Comparison of ENCODE assay signal across 10 cellular contexts in the genomic region with DNA sequence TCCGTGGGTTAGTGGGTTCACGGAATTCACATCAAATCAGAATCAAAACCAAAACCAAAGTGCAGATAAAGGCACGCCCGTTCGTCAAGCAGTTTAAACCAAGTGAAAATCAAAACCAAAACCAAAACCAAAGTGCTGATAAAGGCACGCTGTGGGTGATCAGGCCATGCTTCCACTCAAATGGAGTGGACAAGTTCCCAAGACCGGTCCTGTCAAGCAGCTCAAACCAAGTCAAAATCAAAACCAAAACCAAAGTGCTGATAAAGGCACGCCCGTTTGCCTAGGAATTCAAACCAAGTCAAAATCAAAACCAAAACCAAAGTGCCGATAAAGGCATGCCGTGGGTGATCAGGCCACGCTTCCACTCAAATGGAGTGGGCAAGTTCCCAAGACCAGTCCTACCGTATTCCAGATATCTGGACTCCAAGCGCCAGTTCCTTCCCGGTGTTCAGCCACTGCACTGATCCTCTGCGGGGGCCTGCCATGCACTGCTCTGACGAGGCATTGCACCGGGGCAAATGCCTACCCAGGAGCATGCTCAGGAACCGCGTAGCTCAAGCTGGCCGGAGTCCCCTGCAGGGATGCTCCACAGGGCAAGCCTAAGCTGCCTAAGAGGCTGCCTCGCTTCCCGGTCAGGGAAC. TPM values are rescaled to one million over a fixed set of nuclear protein-coding genes. Genes with fewer than 3 reads are reported as not detected.
DNase-seq lines count a peak whose midpoint lies in the region; ATAC-seq, FAIRE-seq and TF ChIP-seq lines count a peak whose summit lies in the region.
"Not testable (repeated sequence)": the region's sequence is repeated elsewhere in the genome, so short reads cannot be mapped to it uniquely, and the experiment has no call there.
"Had no signal": no experiment of that assay in that cellular context is flagged by ENCODE, and none has a peak within 500 bp of the region (broad histone marks: within the 10 kb centered on the region; RNA-seq: fewer than 3 reads in every experiment).

No MANE protein-coding gene starts in this region.

- H3K27ac ChIP-seq in PC-3 (ENCODE audit: low read length), result not testable (repeated sequence)
- H3K27ac ChIP-seq in body of pancreas, result peak overlapping the region; percentile 1 to 74 (median 36)
- peak overlapping the region; percentile 21 to 39 for H3K27ac ChIP-seq in right atrium auricular region
- H3K27ac ChIP-seq in pancreas, result peak overlapping the region in 1 of 4 donors; percentile 67

- peak overlapping the region; percentile 88 for H3K4me2 ChIP-seq in PC-3 (ENCODE audit: low read length)

- not testable (repeated sequence) for TF ChIP-seq CTCF in AG10803 (conservative IDR thresholded peaks at IDR 0.05; ENCODE audit: low read length); PC-3 (conservative IDR thresholded peaks at IDR 0.05; ENCODE audit: low read depth, low read length); body of pancreas (IDR thresholded peaks at IDR 0.05); right atrium auricular region (IDR thresholded peaks at IDR 0.05); pancreas (IDR thresholded peaks at IDR 0.05)

- peak overlapping the region; percentile 87 for H2AFZ ChIP-seq in PC-3 (ENCODE audit: low read length)

- 29 to 51% methylated on average over 18 to 23 of the region's 23 CpGs for WGBS in body of pancreas, 2 donors
- WGBS in pancreas, 2 donors, result 37 to 73% methylated on average over 23 of the region's 23 CpGs

- CTCF ChIA-PET in PC-3 (lab: Charles Lee); activated CD4-positive, alpha-beta memory T cell treated with anti-CD3 and anti-CD28 coated beads, Interleukin-2, amount 10 ng/mL, durations not matched to agents 7 days and 5 days (lab: Charles Lee): not testable (repeated sequence)

- not testable (repeated sequence) for H3K9me2 ChIP-seq in PC-3 (replicated peaks; ENCODE audit: low read length)

- H3K27me3 Mint-ChIP-seq in activated CD4-positive, alpha-beta memory T cell treated with anti-CD3 and anti-CD28 coated beads, Interleukin-2, amount 10 ng/mL, durations not matched to agents 7 days and 5 days, result not testable (repeated sequence)

- H3K36me3 ChIP-seq in PC-3 (ENCODE audit: low read depth, low read length); body of pancreas (replicated peaks in 1 of 2; ENCODE audit: insufficient read depth in 1 of 2, low read depth in 2 of 2); right atrium auricular region; pancreas: not testable (repeated sequence)

- H3K9ac ChIP-seq in PC-3 (ENCODE audit: low read length), result 0 out of 2 replicates have a peak overlapping the region, but pooled peaks have one; percentile 35

- not testable (repeated sequence) for H3K9me3 Mint-ChIP-seq in activated CD4-positive, alpha-beta memory T cell treated with anti-CD3 and anti-CD28 coated beads, Interleukin-2, amount 10 ng/mL, durations not matched to agents 7 days and 5 days

- intact Hi-C loops in PC-3 (cut with micrococcal nuclease); body of pancreas (cut with DNase I); pancreas (cut with DNase I): not testable (repeated sequence)

- not testable (repeated sequence) for H3K9me3 ChIP-seq in PC-3 (ENCODE audit: low read length); body of pancreas; right atrium auricular region; pancreas

- H3K79me2 ChIP-seq in PC-3 (ENCODE audit: low read length), result not testable (repeated sequence)

- H3K27ac Mint-ChIP-seq in activated CD4-positive, alpha-beta memory T cell treated with anti-CD3 and anti-CD28 coated beads, Interleukin-2, amount 10 ng/mL, durations not matched to agents 7 days and 5 days, result peak overlapping the region; percentile 97

- H3K27me3 ChIP-seq in PC-3 (ENCODE audit: low read length); body of pancreas; right atrium auricular region; pancreas: not testable (repeated sequence)

- not testable (repeated sequence) for H3K4me1 ChIP-seq in PC-3 (ENCODE audit: insufficient read depth, low read length); right atrium auricular region; pancreas
- H3K4me1 ChIP-seq in body of pancreas, result peaks cover 12% of the 10 kb centered on the region

- POLR2A ChIA-PET in PC-3 (lab: Charles Lee; ENCODE audit: unreplicated experiment), result not testable (repeated sequence)
- POLR2A ChIA-PET in activated CD4-positive, alpha-beta memory T cell treated with anti-CD3 and anti-CD28 coated beads, Interleukin-2, amount 10 ng/mL, durations not matched to agents 7 days and 5 days (lab: Charles Lee), result interaction anchor here (1.1 kb wide), 2 partner anchors 9 to 144 kb away, joined by 4 to 5 read pairs; no protein-coding TSS in a partner anchor

- H3K4me3 ChIP-seq in AG10803 (ENCODE audit: low read length) (peak overlapping the region; percentile 54), PC-3 (ENCODE audit: low read length) (peak overlapping the region; percentile 68), right atrium auricular region (peak overlapping the region; percentile 31 to 51), pancreas (peak overlapping the region in 2 of 4 donors; percentile 27 to 42)
- H3K4me3 ChIP-seq in body of pancreas, result not testable (repeated sequence)

- not testable (repeated sequence) for BruUV-seq in PC-3 (replicated peaks; lab: Mats Ljungman, UMichigan)

- peaks cover 43% of the 10 kb centered on the region for H3K4me1 Mint-ChIP-seq in activated CD4-positive, alpha-beta memory T cell treated with anti-CD3 and anti-CD28 coated beads, Interleukin-2, amount 10 ng/mL, durations not matched to agents 7 days and 5 days

- TF ChIP-seq POLR2A in body of pancreas (IDR thresholded peaks at IDR 0.05), result not testable (repeated sequence)

- peak; percentile 27 for DNase-seq in AG10803 (ENCODE audit: low read depth)
- DNase-seq in PC-3, result peak; percentile 24
- DNase-seq in activated CD4-positive, alpha-beta memory T cell treated with anti-CD3 and anti-CD28 coated beads, Interleukin-2, amount 10 ng/mL, durations not matched to agents 7 days and 5 days, result peak; percentile 74
- DNase-seq in body of pancreas, result peak; percentile 24 to 70 (median 48)
- DNase-seq in right atrium auricular region (ENCODE audit: low spot score); pancreas: not testable (repeated sequence)
- peak; percentile 9 to 24 for DNase-seq in stimulated activated CD8-positive, alpha-beta memory T cell treated with anti-CD3 and anti-CD28 coated beads, Interleukin-4, amount 100 ng/mL, for 1 hour (ENCODE audit: low read depth in 2 of 2, low spot score in 1 of 2)

- FAIRE-seq in pancreas (lab: Jason Lieb, UNC), result not testable (repeated sequence)

- H3K36me3 Mint-ChIP-seq in activated CD4-positive, alpha-beta memory T cell treated with anti-CD3 and anti-CD28 coated beads, Interleukin-2, amount 10 ng/mL, durations not matched to agents 7 days and 5 days (ENCODE audit: low read depth), result not testable (repeated sequence)

- H4K20me1 ChIP-seq in PC-3 (ENCODE audit: low read length), result not testable (repeated sequence)

- ATAC-seq in HG02678 (IDR thresholded peaks at IDR 0.05; ENCODE audit: unreplicated experiment) (peak; percentile 52), PC-3 (peak; percentile 63), body of pancreas (peak; percentile 15), pancreas (peak in 3 of 4 donors; percentile 6 to 43 (median 13))

- H3K4me3 Mint-ChIP-seq in activated CD4-positive, alpha-beta memory T cell treated with anti-CD3 and anti-CD28 coated beads, Interleukin-2, amount 10 ng/mL, durations not matched to agents 7 days and 5 days, result peak overlapping the region; percentile 85

- H3F3A ChIP-seq in PC-3 (ENCODE audit: low read length, unreplicated experiment), result not testable (repeated sequence)

RNA-seq across cellular contexts. Expression of gene RFPL1, which starts 23.3 kb away (rescaled TPM):
- total RNA-seq in PC-3 (2014; rRNA removed) (not detected in 2 replicates), body of pancreas (not detected), right atrium auricular region (not detected), pancreas (not detected)
- not detected for total RNA-seq in activated CD4-positive, alpha-beta memory T cell treated with anti-CD3 and anti-CD28 coated beads, Interleukin-2, amount 10 ng/mL, durations not matched to agents 7 days and 5 days
- polyA plus RNA-seq in pancreas, result under 1 TPM in 1 of 2 donors, not detected in 1; 0.09 TPM
- total RNA-seq: dermis microvascular lymphatic vessel endothelial cell, mucosa of gallbladder had no signal

RNA-seq across cellular contexts. Expression of gene AP1B1, which starts 26.7 kb away (rescaled TPM):
- total RNA-seq in PC-3 (2014; rRNA removed) (81.2 and 96.4 TPM in 2 replicates), body of pancreas (10 to 100 TPM; 45.5 to 66.9 TPM), right atrium auricular region (10 to 100 TPM; 31.4 to 46.2 TPM), pancreas (10 to 100 TPM; 27.5 to 49.9 (median 40.7) TPM)
- total RNA-seq in activated CD4-positive, alpha-beta memory T cell treated with anti-CD3 and anti-CD28 coated beads, Interleukin-2, amount 10 ng/mL, durations not matched to agents 7 days and 5 days, result 10 to 100 TPM; 70.2 to 71.4 TPM
- polyA plus RNA-seq in pancreas, result 10 to 100 TPM; 28.3 to 31.7 TPM

Comparison
In these comparisons a context has a peak if more than half of its experiments do, and no peak if none do; other contexts are left out.
1. ATAC-seq: peak in every context shown above with its lines; median percentile 63 in PC-3; 52 in HG02678; 15 in body of pancreas; 13 in pancreas.